Comparison of ENCODE assay signal across 8 cellular contexts in the genomic region with DNA sequence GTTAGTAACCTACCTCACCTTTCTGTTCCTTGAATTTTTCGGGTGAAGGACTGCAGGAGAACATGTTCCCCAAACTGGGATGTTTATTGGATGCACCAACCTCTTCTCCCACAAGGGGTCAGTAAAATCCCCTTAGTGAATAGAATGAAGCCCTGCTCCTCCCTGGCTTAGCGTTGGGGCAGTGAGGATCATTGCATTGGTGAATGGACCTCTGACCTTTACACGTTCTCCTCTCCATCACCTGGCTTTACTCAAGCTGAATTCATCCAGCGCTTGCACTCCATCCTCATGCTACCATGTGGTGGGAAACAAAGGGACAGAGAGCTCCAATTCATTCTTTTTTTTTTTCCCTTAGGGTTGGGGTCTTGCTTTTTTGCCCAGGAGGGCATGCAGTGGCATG.
DNase-seq lines count a peak whose midpoint lies in the region; ATAC-seq, FAIRE-seq and TF ChIP-seq lines count a peak whose summit lies in the region.

No MANE protein-coding gene starts in this region.

- peak; percentile 85 for TF ChIP-seq CTCF in 22Rv1 (IDR thresholded peaks at IDR 0.05)
- peak; percentile 80 for TF ChIP-seq CTCF in H9 (conservative IDR thresholded peaks at IDR 0.05)
- TF ChIP-seq CTCF in K562 (IDR thresholded peaks at IDR 0.05 in 2 of 3, conservative IDR thresholded peaks at IDR 0.05 in 1 of 3; ENCODE audit: insufficient read depth in 2 of 3, low read depth in 1 of 3, low read length in 3 of 3), result peak; percentile 77 to 80 (median 78)

- H2BK20ac ChIP-seq in H9 (ENCODE audit: low read depth, low read length, poor library complexity, severe bottlenecking), result no peak overlapping the region

- H3K4me1 Mint-ChIP-seq in H9, result 0 out of 4 replicates have a peak, but pooled peaks cover 2% of the 10 kb centered on the region in 2 experiments
- no peaks in the 10 kb centered on the region for H3K4me1 Mint-ChIP-seq in immature natural killer cell
- peaks cover 3 to 9% of the 10 kb centered on the region in 2 donors for H3K4me1 Mint-ChIP-seq in stimulated activated naive B cell treated with anti-CD40 and anti-IgM and Interleukin-4, amounts not matched to agents 10 μg/mL and 1 μg/mL and 100 μg/mL, for 72 hours

- H4K20me1 ChIP-seq in H9 (ENCODE audit: control insufficient read depth, insufficient read depth, insufficient read length) (no peaks in the 10 kb centered on the region), K562 (replicated peaks; ENCODE audit: control insufficient read depth, insufficient read depth, low read length) (no peaks in the 10 kb centered on the region)

- H3K4me2 ChIP-seq in H9 (ENCODE audit: insufficient read depth, insufficient read length, low read length), result no peak overlapping the region
- no peak overlapping the region for H3K4me2 ChIP-seq in K562 (ENCODE audit: insufficient read depth, low read length)

- no peaks in the 10 kb centered on the region for H3K36me3 ChIP-seq in K562 (ENCODE audit: control insufficient read depth, insufficient read depth, low read length)

- no peaks in the 10 kb centered on the region for H3K4me1 ChIP-seq in H9 (ENCODE audit: insufficient read depth, low read length)
- H3K4me1 ChIP-seq in K562 (replicated peaks in 1 of 2; ENCODE audit: control insufficient read depth in 2 of 2, insufficient read depth in 2 of 2, low read length in 2 of 2), result peaks cover 0 to 6% of the 10 kb centered on the region in 2 experiments; a peak in 2 of 5 replicates

- FAIRE-seq in K562 (lab: Jason Lieb, UNC), result peak; percentile 95

- POLR2A ChIA-PET in K562 (lab: Yijun Ruan, JAX), result interaction anchor here (0.6 to 1.2 kb wide), 4 partner anchors 22 to 412 kb away, joined by 3 read pairs; no protein-coding TSS in a partner anchor

- no peak overlapping the region for H2BK5ac ChIP-seq in H9 (ENCODE audit: insufficient read length, low read length)

- TF ChIP-seq RAD21 in K562 (CRISPR knock-in tag; conservative IDR thresholded peaks at IDR 0.05 in 1 of 2, IDR thresholded peaks at IDR 0.05 in 1 of 2), result peak; percentile 36 to 82; a peak in 3 of 4 replicates

- H3K27me3 ChIP-seq in H9 (ENCODE audit: insufficient read depth, low read length) (no peaks in the 10 kb centered on the region), K562 (ENCODE audit: control insufficient read depth in 2 of 2, insufficient read depth in 2 of 2, low read length in 2 of 2) (peaks cover 2 to 6% of the 10 kb centered on the region in 2 experiments; a peak in 2 of 5 replicates)

- no peak overlapping the region for H2AFZ ChIP-seq in H9 (ENCODE audit: low read length)
- H2AFZ ChIP-seq in K562 (ENCODE audit: low read depth, low read length), result peak overlapping the region; percentile 63

- ATAC-seq in K562, result peak; percentile 90
- ATAC-seq in stimulated activated naive B cell treated with anti-CD40 and anti-IgM and Interleukin-4, amounts not matched to agents 10 μg/mL and 1 μg/mL and 100 μg/mL, for 72 hours (replicated peaks), result peak; percentile 50 to 70
- no peak for ATAC-seq in HG03039 (IDR thresholded peaks at IDR 0.05; ENCODE audit: unreplicated experiment)

- H3K23me2 ChIP-seq in H9 (ENCODE audit: insufficient read length, low read depth, low read length, poor library complexity, severe bottlenecking), result no peaks in the 10 kb centered on the region

- TF ChIP-seq EP300 in K562 (IDR thresholded peaks at IDR 0.05; ENCODE audit: low read length), result no peak

- no peak overlapping the region for H2BK120ac ChIP-seq in H9 (ENCODE audit: low read depth, low read length, poor library complexity, severe bottlenecking)

- H3K79me2 ChIP-seq in H9 (ENCODE audit: insufficient read depth, low read length), result no peaks in the 10 kb centered on the region
- H3K79me2 ChIP-seq in K562 (ENCODE audit: control insufficient read depth, insufficient read depth, low read length), result no peaks in the 10 kb centered on the region

- intact Hi-C loops in K562 (cut with micrococcal nuclease), result loop anchor here (1.0 to 5.0 kb wide), 3 partner anchors 58 to 664 kb away; no protein-coding TSS in a partner anchor

- H3K27ac ChIP-seq in 22Rv1 (no peak overlapping the region), H9 (ENCODE audit: insufficient read length, low read depth, low read length) (no peak overlapping the region), K562 (ENCODE audit: extremely low read depth, low read depth, low read length) (no peak overlapping the region)

- no peaks in the 10 kb centered on the region for H3K9me1 ChIP-seq in K562 (ENCODE audit: control insufficient read depth, insufficient read depth, low read length)

- H3K79me1 ChIP-seq in H9 (ENCODE audit: insufficient read depth, low read depth, low read length, poor library complexity, severe bottlenecking), result no peaks in the 10 kb centered on the region

- H3K4me3 Mint-ChIP-seq in H9 (no peak overlapping the region; a peak in 1 of 5 replicates), immature natural killer cell (no peak overlapping the region)
- H3K4me3 Mint-ChIP-seq in stimulated activated naive B cell treated with anti-CD40 and anti-IgM and Interleukin-4, amounts not matched to agents 10 μg/mL and 1 μg/mL and 100 μg/mL, for 72 hours, result no peak overlapping the region

- no peak overlapping the region for H4K8ac ChIP-seq in H9 (replicated peaks; ENCODE audit: insufficient read length, low read depth, low read length)

- no peak overlapping the region for H3K4me3 ChIP-seq in K562

- H2BK15ac ChIP-seq in H9 (ENCODE audit: low read depth, low read length), result no peak overlapping the region

- H2AK5ac ChIP-seq in H9 (ENCODE audit: insufficient read length, low read length), result no peak overlapping the region

- DNase-seq in DMS 273 treated with DMSO at 0.1 percent for 48 hours (lab: John Stamatoyannopoulos, UW) (peak; percentile 17), H9 (peak; percentile 71), NCI-H1092 treated with DMSO at 0.1 percent for 48 hours (lab: John Stamatoyannopoulos, UW) (peak; percentile 31), K562 (ENCODE audit: extremely low read depth in 1 of 4, low spot score in 3 of 4) (peak; percentile 55 to 68 (median 60)), immature natural killer cell (peak in 2 of 3 donors; percentile 10 to 15)
- peak; percentile 14 for DNase-seq in stimulated activated naive B cell treated with anti-CD40 and anti-IgM and Interleukin-4, amounts not matched to agents 10 μg/mL and 1 μg/mL and 100 μg/mL, for 72 hours

- TF ChIP-seq POLR2A in K562 (conservative IDR thresholded peaks at IDR 0.05), result no peak

- CTCF ChIA-PET in K562 (lab: Yijun Ruan, JAX; ENCODE audit: low intra/inter-chr PET ratio), result no interaction called here

- H3K4ac ChIP-seq in H9 (ENCODE audit: low read depth, low read length), result no peak overlapping the region

- H3K23ac ChIP-seq in H9 (ENCODE audit: insufficient read length, low read depth, low read length), result no peak overlapping the region

- H3K56ac ChIP-seq in H9 (ENCODE audit: insufficient read length, low read depth, low read length), result no peak overlapping the region

- H3K9me3 ChIP-seq in H9 (ENCODE audit: control insufficient read depth, low read depth, low read length) (no peaks in the 10 kb centered on the region), K562 (replicated peaks; ENCODE audit: control insufficient read depth, insufficient read depth, low read depth, low read length) (no peaks in the 10 kb centered on the region)

- H2BK12ac ChIP-seq in H9 (ENCODE audit: insufficient read length, low read depth, low read length), result no peak overlapping the region

- no peak overlapping the region for H4K91ac ChIP-seq in H9 (ENCODE audit: insufficient read length, low read depth, low read length)

- no peaks in the 10 kb centered on the region; a peak in 1 of 7 replicates for H3K36me3 Mint-ChIP-seq in H9 (ENCODE audit: insufficient read depth in 1 of 3, low read depth in 3 of 3)
- H3K36me3 Mint-ChIP-seq in immature natural killer cell, result no peaks in the 10 kb centered on the region
- H3K36me3 Mint-ChIP-seq in stimulated activated naive B cell treated with anti-CD40 and anti-IgM and Interleukin-4, amounts not matched to agents 10 μg/mL and 1 μg/mL and 100 μg/mL, for 72 hours, result no peaks in the 10 kb centered on the region

- no peak overlapping the region for H3K18ac ChIP-seq in H9 (ENCODE audit: insufficient read length, low read depth, low read length)

- H3K27me3 Mint-ChIP-seq in H9 (ENCODE audit: low read depth), result peaks cover 24% of the 10 kb centered on the region
- peaks cover 11 to 17% (median 12%) of the 10 kb centered on the region in 3 donors for H3K27me3 Mint-ChIP-seq in immature natural killer cell (ENCODE audit: low read depth in 3 of 3)
- peaks cover 15 to 25% of the 10 kb centered on the region in 2 donors for H3K27me3 Mint-ChIP-seq in stimulated activated naive B cell treated with anti-CD40 and anti-IgM and Interleukin-4, amounts not matched to agents 10 μg/mL and 1 μg/mL and 100 μg/mL, for 72 hours

- H3K9ac ChIP-seq in H9 (ENCODE audit: extremely low read depth, insufficient read length, low read length) (no peak overlapping the region), K562 (ENCODE audit: insufficient read depth in 1 of 2, low read depth in 2 of 2, low read length in 2 of 2) (no peak overlapping the region)

- H3K27ac Mint-ChIP-seq in H9 (no peak overlapping the region), immature natural killer cell (no peak overlapping the region)
- no peak overlapping the region for H3K27ac Mint-ChIP-seq in stimulated activated naive B cell treated with anti-CD40 and anti-IgM and Interleukin-4, amounts not matched to agents 10 μg/mL and 1 μg/mL and 100 μg/mL, for 72 hours

- H3K14ac ChIP-seq in H9 (ENCODE audit: insufficient read depth, low read length), result no peak overlapping the region

- in situ Hi-C loops in K562 (cut with MboI), result no loop called here

- H3T11ph ChIP-seq in H9 (ENCODE audit: low read length), result no peak overlapping the region

- WGBS in H9 (ENCODE audit: extremely low coverage, insufficient read length, low lambda C conversion rate), result no CpG with 5 or more reads among the region's 4 CpGs
- WGBS in K562 (ENCODE audit: insufficient coverage, low coverage, missing lambda C conversion rate), result 0% methylated on average over 4 of the region's 4 CpGs

- no peaks in the 10 kb centered on the region for H3K9me3 Mint-ChIP-seq in H9
- H3K9me3 Mint-ChIP-seq in immature natural killer cell, result no peaks in the 10 kb centered on the region
- H3K9me3 Mint-ChIP-seq in stimulated activated naive B cell treated with anti-CD40 and anti-IgM and Interleukin-4, amounts not matched to agents 10 μg/mL and 1 μg/mL and 100 μg/mL, for 72 hours, result no peaks in the 10 kb centered on the region

- no peak overlapping the region for H4K5ac ChIP-seq in H9 (ENCODE audit: insufficient read length, low read depth, low read length)

- BruUV-seq in K562 (replicated peaks; lab: Mats Ljungman, UMichigan), result no TSS peak

TF ChIP-seq in K562, 482 proteins besides CTCF, POLR2A, EP300 and RAD21 (continues in another document):
- TF ChIP-seq TCF15 (CRISPR knock-in tag; IDR thresholded peaks at IDR 0.05) (no peak), CREM (IDR thresholded peaks at IDR 0.05; ENCODE audit: low read depth) (no peak)

Comparison
In these comparisons a context has a peak if more than half of its experiments do, and no peak if none do; other contexts are left out.
1. DNase-seq: peak in every context shown above with its lines; median percentile 71 in H9; 60 in K562; 31 in NCI-H1092 treated with DMSO at 0.1 percent for 48 hours; 17 in DMS 273 treated with DMSO at 0.1 percent for 48 hours; 14 in stimulated activated naive B cell treated with anti-CD40 and anti-IgM and Interleukin-4, amounts not matched to agents 10 μg/mL and 1 μg/mL and 100 μg/mL, for 72 hours; 12 in immature natural killer cell.